In genomic region chr16:13945734-13946490, GRCh38 we compare ENCODE assay signal across 19 cellular contexts. TPM values are rescaled to one million over a fixed set of nuclear protein-coding genes. Genes with fewer than 3 reads are reported as not detected.
DNase-seq lines count a peak whose midpoint lies in the region; ATAC-seq, FAIRE-seq and TF ChIP-seq lines count a peak whose summit lies in the region.
"Had no signal": no experiment of that assay in that cellular context is flagged by ENCODE, and none has a peak within 500 bp of the region (broad histone marks: within the 10 kb centered on the region; RNA-seq: fewer than 3 reads in every experiment).

No MANE protein-coding gene starts in this region.

- no peak overlapping the region for H3K4ac ChIP-seq in mesenchymal stem cell (ENCODE audit: low read depth in 1 of 2, low read length in 2 of 2)

- TF ChIP-seq CTCF in hepatocyte (IDR thresholded peaks at IDR 0.05; ENCODE audit: poor library complexity) = no peak

- H2BK15ac ChIP-seq in mesenchymal stem cell (ENCODE audit: low read depth, poor library complexity, severe bottlenecking) = peak overlapping the region; percentile 44

- no peaks in the 10 kb centered on the region for H3K9me3 Mint-ChIP-seq in activated T-helper 17 cell treated with anti-CD3 and anti-CD28 coated beads, Interleukin-2, amount 50 U/mL, for 72 hours
- H3K9me3 Mint-ChIP-seq: CD4-positive, alpha-beta T cell; H9 had no signal

- H3K14ac ChIP-seq in mesenchymal stem cell (ENCODE audit: low read length in 2 of 2) = no peak overlapping the region

- H3K4me2 ChIP-seq in hepatocyte (peak overlapping the region; percentile 6), mesenchymal stem cell (ENCODE audit: low read length, poor library complexity, severe bottlenecking) (no peak overlapping the region)

- H3K18ac ChIP-seq in mesenchymal stem cell (ENCODE audit: low read depth in 1 of 2, low read length in 2 of 2) = no peak overlapping the region

- no peaks in the 10 kb centered on the region for H4K20me1 ChIP-seq in hepatocyte (ENCODE audit: insufficient read depth, poor library complexity, severe bottlenecking)

- no peaks in the 10 kb centered on the region for H3K79me1 ChIP-seq in mesenchymal stem cell (replicated peaks; ENCODE audit: low read length, poor library complexity, severe bottlenecking)

- no peaks in the 10 kb centered on the region for H3K79me2 ChIP-seq in hepatocyte

- H2BK120ac ChIP-seq in mesenchymal stem cell (ENCODE audit: low read depth, low read length) = no peak overlapping the region

- H3K9me3 ChIP-seq in hepatocyte (ENCODE audit: low read depth) (no peaks in the 10 kb centered on the region), mesenchymal stem cell (ENCODE audit: control insufficient read depth, low read length) (no peaks in the 10 kb centered on the region)

- H3K9ac ChIP-seq in mesenchymal stem cell (ENCODE audit: low read length) = no peak overlapping the region

- no peak overlapping the region for H4K8ac ChIP-seq in mesenchymal stem cell (ENCODE audit: low read length)

- H3K4me3 ChIP-seq in hepatocyte (no peak overlapping the region), mesenchymal stem cell (ENCODE audit: insufficient read depth in 1 of 2, low read depth in 1 of 2, low read length in 2 of 2) (no peak overlapping the region)
- H3K4me3 ChIP-seq: K562 had no signal

- FAIRE-seq in HTR-8/SVneo (lab: Jason Lieb, UNC) = no peak
- FAIRE-seq: A204.1, GM12892, GM19239, H1, K562 had no signal

- no peak overlapping the region for H2AK5ac ChIP-seq in mesenchymal stem cell (ENCODE audit: low read length, severe bottlenecking)

- H2BK12ac ChIP-seq in mesenchymal stem cell (ENCODE audit: low read length in 2 of 2) = no peak overlapping the region

- no peaks in the 10 kb centered on the region for H3K9me2 ChIP-seq in hepatocyte (replicated peaks; ENCODE audit: insufficient read depth)

- H3K4me1 Mint-ChIP-seq in activated T-helper 17 cell treated with anti-CD3 and anti-CD28 coated beads, Interleukin-2, amount 50 U/mL, for 72 hours = no peaks in the 10 kb centered on the region

- H3K4me1 ChIP-seq in hepatocyte (ENCODE audit: insufficient read depth) (peaks cover 4% of the 10 kb centered on the region), mesenchymal stem cell (ENCODE audit: control insufficient read depth, insufficient read depth, low read depth, low read length) (no peaks in the 10 kb centered on the region)

- peak overlapping the region; percentile 31 for H3K27ac ChIP-seq in hepatocyte
- H3K27ac ChIP-seq in mesenchymal stem cell (ENCODE audit: low read length, poor library complexity, severe bottlenecking) = no peak overlapping the region
- H3K27ac ChIP-seq: C4-2B had no signal

- H3K23ac ChIP-seq in mesenchymal stem cell (ENCODE audit: low read length in 2 of 2) = no peak overlapping the region

- H3K27ac Mint-ChIP-seq in activated T-helper 17 cell treated with anti-CD3 and anti-CD28 coated beads, Interleukin-2, amount 50 U/mL, for 72 hours = peak overlapping the region; percentile 16
- H3K27ac Mint-ChIP-seq: CD4-positive, alpha-beta T cell; H9 had no signal

- 66% methylated on average over 9 of the region's 9 CpGs for WGBS in hepatocyte (ENCODE audit: low lambda C conversion rate, missing lambda C conversion rate)
- 92% methylated on average over 9 of the region's 9 CpGs for WGBS in mesenchymal stem cell

- H2AFZ ChIP-seq in hepatocyte = no peak overlapping the region
- H2AFZ ChIP-seq in mesenchymal stem cell (ENCODE audit: low read depth, low read length) = no peak overlapping the region

- ATAC-seq in activated T-helper 17 cell treated with anti-CD3 and anti-CD28 coated beads, Interleukin-2, amount 50 U/mL, for 72 hours (replicated peaks) = no peak
- ATAC-seq in GM18502 (IDR thresholded peaks at IDR 0.05; ENCODE audit: poor library complexity, unreplicated experiment) (no peak), HG03280 (IDR thresholded peaks at IDR 0.05; ENCODE audit: unreplicated experiment) (no peak)
- ATAC-seq: K562 had no signal

- H2BK5ac ChIP-seq in mesenchymal stem cell (ENCODE audit: low read depth, low read length, poor library complexity, severe bottlenecking) = no peak overlapping the region

- peak; percentile 22 for DNase-seq in hepatocyte (ENCODE audit: low spot score)
- DNase-seq in mesenchymal stem cell = no peak
- no peak for DNase-seq in HTR-8/SVneo (ENCODE audit: insufficient read length, low spot score)
- DNase-seq: AML-193; CD4-positive, alpha-beta T cell; DMS153; DMS79; GDM1; H9; IMR-90 had no signal

- H4K91ac ChIP-seq in mesenchymal stem cell (ENCODE audit: low read length) = no peak overlapping the region

- H3K36me3 ChIP-seq in hepatocyte (replicated peaks; ENCODE audit: insufficient read depth, low read depth) (no peaks in the 10 kb centered on the region), mesenchymal stem cell (ENCODE audit: control insufficient read depth in 1 of 2, insufficient read depth in 2 of 2, low read depth in 1 of 2, low read length in 2 of 2) (peaks cover 18 to 63% of the 10 kb centered on the region in 2 experiments)

- no peaks in the 10 kb centered on the region for H3K27me3 Mint-ChIP-seq in activated T-helper 17 cell treated with anti-CD3 and anti-CD28 coated beads, Interleukin-2, amount 50 U/mL, for 72 hours
- H3K27me3 Mint-ChIP-seq: CD4-positive, alpha-beta T cell had no signal

- peaks cover 65% of the 10 kb centered on the region for H3K36me3 Mint-ChIP-seq in activated T-helper 17 cell treated with anti-CD3 and anti-CD28 coated beads, Interleukin-2, amount 50 U/mL, for 72 hours (ENCODE audit: low read depth)

- H3K27me3 ChIP-seq in hepatocyte (no peaks in the 10 kb centered on the region), mesenchymal stem cell (ENCODE audit: control insufficient read depth in 1 of 2, insufficient read depth in 1 of 2, low read length in 2 of 2) (no peaks in the 10 kb centered on the region)

- no peak overlapping the region for H3K4me3 Mint-ChIP-seq in activated T-helper 17 cell treated with anti-CD3 and anti-CD28 coated beads, Interleukin-2, amount 50 U/mL, for 72 hours
- H3K4me3 Mint-ChIP-seq: CD4-positive, alpha-beta T cell; H9 had no signal

RNA-seq across cellular contexts. Expression of gene ERCC4, which starts 26.0 kb away (rescaled TPM):
- total RNA-seq in activated T-helper 17 cell treated with anti-CD3 and anti-CD28 coated beads, Interleukin-2, amount 50 U/mL, for 72 hours = 10 to 100 TPM in 1 of 2 donors, 1 to 10 TPM in 1; 6.1 to 11.2 TPM
- total RNA-seq in hepatocyte = 10.4 and 14.5 TPM in 2 replicates
- 11.3 and 19.3 TPM in 2 replicates for polyA plus RNA-seq in hepatocyte
- polyA plus RNA-seq in mesenchymal stem cell (2013, experiment 1 of 2) = 5.7 TPM
- polyA plus RNA-seq in mesenchymal stem cell (2013, experiment 2 of 2) = 5.2 TPM
